31 cellular contexts compared by ENCODE assay signal in the genomic region with DNA sequence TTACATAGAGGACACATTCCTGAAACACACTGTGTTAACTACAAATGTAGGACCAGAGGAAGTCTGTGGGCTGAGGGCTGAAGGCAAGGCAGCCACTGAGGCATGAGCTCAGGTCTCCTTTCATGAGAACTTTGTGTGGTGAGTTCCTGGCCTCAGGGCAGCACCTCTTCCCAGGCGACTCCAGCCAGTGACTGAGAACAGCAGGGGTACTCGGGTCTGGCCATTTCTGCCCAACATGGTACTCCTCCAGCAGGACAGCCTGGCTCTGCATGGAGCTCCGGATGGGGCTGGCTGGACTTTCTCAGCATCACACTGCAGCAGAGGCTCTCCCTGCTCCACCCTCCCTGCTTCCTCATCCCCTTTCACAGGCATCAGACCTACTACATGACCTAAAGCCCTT.
"Had no signal": no experiment of that assay in that cellular context is flagged by ENCODE, and none has a peak within 500 bp of the region (broad histone marks: within the 10 kb centered on the region; RNA-seq: fewer than 3 reads in every experiment).

No MANE protein-coding gene starts in this region.

- H3K36me3 ChIP-seq: left ventricle myocardium inferior, pancreas, prostate gland, thyroid gland, transverse colon, upper lobe of left lung, vagina had no signal

- FAIRE-seq: islet of Langerhans, kidney, pancreas had no signal

- DNase-seq: hippocampal formation; immature natural killer cell; kidney; left ventricle myocardium inferior; midbrain; mucosa of descending colon; naive thymus-derived CD4-positive, alpha-beta T cell; nephron progenitor cell; nucleus accumbens; pancreas; retina; right cardiac atrium; stimulated activated CD4-positive, alpha-beta T cell treated with anti-CD3 and anti-CD28 coated beads, Interleukin-12 subunit alpha, Interleukin-12 subunit beta, amount 100 ng/mL, for 4 hours; stimulated activated CD4-positive, alpha-beta T cell treated with anti-CD3 and anti-CD28 coated beads, Interleukin-15, amount 100 ng/mL, for 24 hours; stimulated activated CD4-positive, alpha-beta T cell treated with anti-CD3 and anti-CD28 coated beads, Interleukin-2, amount 100 ng/mL, for 24 hours; stimulated activated CD4-positive, alpha-beta T cell treated with anti-CD3 and anti-CD28 coated beads, Interleukin-4, amount 100 ng/mL, for 24 hours; stimulated activated CD8-positive, alpha-beta memory T cell treated with anti-CD3 and anti-CD28 coated beads, Interleukin-4, amount 100 ng/mL, for 48 hours; stimulated activated naive CD4-positive, alpha-beta T cell treated with Interleukin-2 at 50 U/mL for 16 hours; stimulated activated naive CD8-positive, alpha-beta T cell treated with anti-CD3 and anti-CD28 coated beads, Interleukin-15, amount 100 ng/mL, for 72 hours; substantia nigra; testis; thyroid gland; transverse colon had no signal

- H3K4me3 ChIP-seq: left ventricle myocardium inferior, lung, mucosa of descending colon, pancreas, prostate gland, skin epidermis, testis, thyroid gland, transverse colon, upper lobe of left lung, vagina had no signal

- H3K9me3 ChIP-seq: left ventricle myocardium inferior, mucosa of descending colon, pancreas, prostate gland, testis, thyroid gland, transverse colon, upper lobe of left lung, vagina had no signal

- H3K4me1 ChIP-seq: prostate gland, testis, thyroid gland, transverse colon had no signal

- ATAC-seq: mucosa of descending colon; naive thymus-derived CD4-positive, alpha-beta T cell; pancreas; right cardiac atrium; sciatic nerve; stimulated activated memory B cell treated with anti-CD40 and anti-IgM and Interleukin-4, amounts not matched to agents 10 μg/mL and 1 μg/mL and 100 μg/mL, for 72 hours; stimulated activated naive CD8-positive, alpha-beta T cell treated with anti-CD3 and anti-CD28 coated beads, Interleukin-15, amount 100 ng/mL, for 72 hours had no signal

- H3K27me3 ChIP-seq: pancreas, testis, thyroid gland, transverse colon, upper lobe of left lung, vagina had no signal

- H3K27ac ChIP-seq: left ventricle myocardium inferior, pancreas, prostate gland, skin epidermis, testis, thyroid gland, transverse colon, upper lobe of left lung, vagina had no signal
